Comparison of ENCODE assay signal across 16 cellular contexts in genomic region chr6:155247618-155248017, GRCh38. TPM values are rescaled to one million over a fixed set of nuclear protein-coding genes. Genes with fewer than 3 reads are reported as not detected.
DNase-seq lines count a peak whose midpoint lies in the region; TF ChIP-seq lines count a peak whose summit lies in the region.
"Had no signal": no experiment of that assay in that cellular context is flagged by ENCODE, and none has a peak within 500 bp of the region (broad histone marks: within the 10 kb centered on the region; RNA-seq: fewer than 3 reads in every experiment).

No MANE protein-coding gene starts in this region.

- no peaks in the 10 kb centered on the region for H3K27me3 Mint-ChIP-seq in progenitor cell of endocrine pancreas
- H3K27me3 Mint-ChIP-seq: activated naive CD8-positive, alpha-beta T cell; CD4-positive, alpha-beta T cell had no signal

- peaks cover 7% of the 10 kb centered on the region for H3K36me3 Mint-ChIP-seq in progenitor cell of endocrine pancreas (ENCODE audit: insufficient read depth)

- H3K4me1 ChIP-seq in OCI-LY3 (ENCODE audit: low read length) (peaks cover 12% of the 10 kb centered on the region), esophagus (ENCODE audit: control insufficient read depth in 2 of 2, insufficient read depth in 2 of 2, low read length in 1 of 2) (no peaks in the 10 kb centered on the region)

- WGBS in esophagus, 2 donors, result 66 to 77% methylated on average over 5 of the region's 5 CpGs

- H3K4me1 Mint-ChIP-seq in progenitor cell of endocrine pancreas (ENCODE audit: low read depth), result no peaks in the 10 kb centered on the region

- peak overlapping the region; percentile 63 for H3K9ac ChIP-seq in OCI-LY3 (ENCODE audit: low read length)

- H3K36me3 ChIP-seq in OCI-LY3 (replicated peaks; ENCODE audit: low read depth, low read length), result peaks cover 2% of the 10 kb centered on the region
- H3K36me3 ChIP-seq in esophagus (ENCODE audit: control insufficient read depth in 2 of 2, insufficient read depth in 2 of 2, low read length in 1 of 2), result no peaks in the 10 kb centered on the region

- H3K4me3 ChIP-seq in OCI-LY3 (ENCODE audit: low read length) (peak overlapping the region; percentile 76), esophagus (ENCODE audit: low read depth in 1 of 2, low read length in 2 of 2) (no peak overlapping the region)

- H4K20me1 ChIP-seq in OCI-LY3 (ENCODE audit: insufficient read depth, low read length), result no peaks in the 10 kb centered on the region

- H3K4me2 ChIP-seq in OCI-LY3 (ENCODE audit: low read length), result peak overlapping the region; percentile 75

- no peaks in the 10 kb centered on the region for H3K79me2 ChIP-seq in OCI-LY3 (ENCODE audit: low read length)

- H3K9me3 ChIP-seq in OCI-LY3 (ENCODE audit: insufficient read depth, low read length) (no peaks in the 10 kb centered on the region), esophagus (ENCODE audit: control insufficient read depth in 2 of 2, insufficient read depth in 1 of 2, low read depth in 1 of 2, low read length in 1 of 2) (no peaks in the 10 kb centered on the region)

- H2AFZ ChIP-seq in OCI-LY3 (ENCODE audit: low read depth, low read length), result no peak overlapping the region

- H3K27ac ChIP-seq in OCI-LY3 (ENCODE audit: low read length) (peak overlapping the region; percentile 88), esophagus (ENCODE audit: low read depth in 2 of 2, low read length in 1 of 2) (peak overlapping the region; percentile 47 to 81)

- no peaks in the 10 kb centered on the region for H3K27me3 ChIP-seq in OCI-LY3 (ENCODE audit: low read depth, low read length)
- H3K27me3 ChIP-seq in esophagus (ENCODE audit: control insufficient read depth in 1 of 2, insufficient read depth in 2 of 2, low read length in 2 of 2), result no peaks in the 10 kb centered on the region

- no peak overlapping the region for H3K4me3 Mint-ChIP-seq in progenitor cell of endocrine pancreas (ENCODE audit: low read depth)
- H3K4me3 Mint-ChIP-seq: activated naive CD8-positive, alpha-beta T cell; CD4-positive, alpha-beta T cell had no signal

- no peak for TF ChIP-seq CTCF in OCI-LY3 (IDR thresholded peaks at IDR 0.05; ENCODE audit: low read depth, low read length)
- TF ChIP-seq CTCF in progenitor cell of endocrine pancreas (IDR thresholded peaks at IDR 0.05; ENCODE audit: unreplicated experiment), result no peak

- no peaks in the 10 kb centered on the region for H3K9me3 Mint-ChIP-seq in progenitor cell of endocrine pancreas (ENCODE audit: low read depth)
- H3K9me3 Mint-ChIP-seq: CD4-positive, alpha-beta T cell had no signal

- H3K27ac Mint-ChIP-seq in progenitor cell of endocrine pancreas, result peak overlapping the region; percentile 56
- H3K27ac Mint-ChIP-seq: activated naive CD8-positive, alpha-beta T cell; CD4-positive, alpha-beta T cell had no signal

- DNase-seq in Daoy (ENCODE audit: low read depth), result peak; percentile 63
- DNase-seq in progenitor cell of endocrine pancreas (ENCODE audit: low spot score, unreplicated experiment), result no peak
- DNase-seq in RKO (ENCODE audit: low spot score), result no peak
- DNase-seq in OCI-M1 (lab: John Stamatoyannopoulos, UW), result no peak
- no peak for DNase-seq in ureter (ENCODE audit: low spot score)
- DNase-seq in NOMO-1 treated with dmso at 0.1 percent for 144 hours (lab: John Stamatoyannopoulos, UW; ENCODE audit: unreplicated experiment), result no peak
- DNase-seq: CD4-positive, alpha-beta T cell; NCI-H1092; NCI-H748 treated with DMSO at 0.1 percent for 48 hours; stimulated activated CD4-positive, alpha-beta T cell treated with anti-CD3 and anti-CD28 coated beads, Interleukin-4, amount 100 ng/mL, for 4 hours had no signal

RNA-seq across cellular contexts. Expression of gene CLDN20, which starts 16.2 kb away (rescaled TPM):
- total RNA-seq in Daoy (2014; rRNA removed; shearing (Covaris generic)), result 0.54 TPM in 1 of 2 replicates, not detected in the other
- not detected for polyA plus RNA-seq in esophagus
- total RNA-seq in progenitor cell of endocrine pancreas (not detected in 2 replicates), ureter (not detected)
- total RNA-seq: CD4-positive, alpha-beta T cell; endothelial cell of umbilical vein; left cardiac atrium; omental fat pad had no signal
- polyA plus RNA-seq: endothelial cell of umbilical vein had no signal
